Comparison of ENCODE assay signal across 20 cellular contexts in the genomic region with DNA sequence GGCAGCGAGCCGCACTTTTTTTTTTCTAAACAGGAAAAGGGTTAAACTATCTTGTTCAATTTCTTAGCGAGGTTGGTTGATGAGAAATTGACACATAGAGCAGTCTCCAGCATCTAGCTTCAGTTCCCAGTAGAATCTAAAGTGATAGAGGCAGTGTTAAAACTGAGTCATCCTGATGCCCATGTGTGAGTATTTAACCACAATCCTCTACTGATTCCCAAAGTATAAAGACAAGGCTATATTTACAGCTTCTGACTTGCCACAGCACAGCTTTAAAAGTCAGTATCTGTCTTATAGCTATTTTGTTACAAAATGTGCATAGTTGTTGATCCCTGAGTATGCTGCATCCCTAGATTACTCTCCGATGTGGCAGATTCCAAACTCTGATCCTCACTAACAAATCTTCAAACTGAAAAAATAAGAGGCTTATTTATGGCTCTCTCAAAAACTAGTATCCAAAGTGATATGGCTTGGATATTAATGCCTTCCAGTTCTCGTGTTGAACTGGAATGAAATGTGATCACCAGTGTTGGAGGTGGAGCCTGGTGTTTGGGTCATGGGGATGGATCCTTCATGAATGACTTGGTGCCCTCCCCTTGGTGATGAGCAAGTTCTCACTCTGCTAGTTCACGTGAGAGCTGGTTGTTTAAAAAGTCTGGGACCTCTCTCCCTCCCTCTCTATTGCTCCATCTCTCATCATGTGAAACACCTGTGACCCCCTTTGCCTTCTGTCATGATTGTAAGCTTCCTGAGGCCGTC. TPM values are rescaled to one million over a fixed set of nuclear protein-coding genes. Genes with fewer than 3 reads are reported as not detected.
A peak's percentile ranks its signal among the peaks of the same experiment; 100 is the strongest.
DNase-seq lines count a peak whose midpoint lies in the region; ATAC-seq and TF ChIP-seq lines count a peak whose summit lies in the region.
"Had no signal": no experiment of that assay in that cellular context is flagged by ENCODE, and none has a peak within 500 bp of the region (broad histone marks: within the 10 kb centered on the region; RNA-seq: fewer than 3 reads in every experiment).

No MANE protein-coding gene starts in this region.

- 58% methylated on average over 7 of the region's 7 CpGs for WGBS in body of pancreas, 2 donors

- no peaks in the 10 kb centered on the region for H3K27me3 ChIP-seq in skeletal muscle tissue (ENCODE audit: control insufficient read depth in 3 of 3, insufficient read depth in 3 of 3, low read length in 3 of 3)
- no peaks in the 10 kb centered on the region for H3K27me3 ChIP-seq in body of pancreas
- no peaks in the 10 kb centered on the region for H3K27me3 ChIP-seq in left lung
- H3K27me3 ChIP-seq: MG63, testis had no signal

- no peaks in the 10 kb centered on the region for H3K36me3 ChIP-seq in skeletal muscle tissue (ENCODE audit: control insufficient read depth in 3 of 3, insufficient read depth in 3 of 3, low read length in 3 of 3)
- H3K36me3 ChIP-seq in body of pancreas (replicated peaks in 1 of 2; ENCODE audit: insufficient read depth in 1 of 2, low read depth in 2 of 2), result no peaks in the 10 kb centered on the region
- no peaks in the 10 kb centered on the region for H3K36me3 ChIP-seq in left lung
- H3K36me3 ChIP-seq: esophagus squamous epithelium, MG63 had no signal

- H3K27ac ChIP-seq in skeletal muscle tissue (ENCODE audit: low read depth, low read length), result peak overlapping the region; percentile 1
- no peak overlapping the region for H3K27ac ChIP-seq in body of pancreas
- no peak overlapping the region for H3K27ac ChIP-seq in left lung
- H3K27ac ChIP-seq: C4-2B, esophagus squamous epithelium, testis had no signal

- H3K9ac ChIP-seq in skeletal muscle tissue (ENCODE audit: low read depth in 1 of 3, low read length in 3 of 3), result no peak overlapping the region

- intact Hi-C loops in body of pancreas (cut with DNase I), result no loop called here
- intact Hi-C loops in left lung (cut with DNase I), result no loop called here

- no peak for TF ChIP-seq CTCF in body of pancreas (IDR thresholded peaks at IDR 0.05)
- no peak for TF ChIP-seq CTCF in left lung (IDR thresholded peaks at IDR 0.05)

- peak; percentile 85 for ATAC-seq in SK-N-SH treated with all-trans-retinoic acid at 6 μM for 48 hours
- ATAC-seq in body of pancreas, result no peak
- ATAC-seq in left lung, result no peak

- TF ChIP-seq POLR2A in body of pancreas (IDR thresholded peaks at IDR 0.05), result no peak

- H3K9me3 ChIP-seq in skeletal muscle tissue (ENCODE audit: control insufficient read depth in 3 of 3, low read length in 3 of 3) (no peaks in the 10 kb centered on the region), body of pancreas (no peaks in the 10 kb centered on the region), left lung (peaks cover 0 to 5% of the 10 kb centered on the region in 2 donors)
- H3K9me3 ChIP-seq: esophagus squamous epithelium, testis had no signal

- H3K4me1 ChIP-seq in skeletal muscle tissue (ENCODE audit: control insufficient read depth in 3 of 3, insufficient read depth in 3 of 3, low read length in 3 of 3) (peaks cover 3 to 12% (median 5%) of the 10 kb centered on the region in 3 donors), body of pancreas (no peaks in the 10 kb centered on the region), left lung (no peaks in the 10 kb centered on the region)
- H3K4me1 ChIP-seq: esophagus squamous epithelium, testis had no signal

- DNase-seq in GM04504 (ENCODE audit: low read depth) (peak; percentile 71), fibroblast of peridontal ligament (ENCODE audit: extremely low read depth) (peak; percentile 84), body of pancreas (no peak), left lung (no peak), DMS53 (lab: John Stamatoyannopoulos, UW) (no peak), NCI-H1092 (lab: John Stamatoyannopoulos, UW) (no peak)
- DNase-seq: amniotic stem cell; DMS79 treated with DMSO at 0.1 percent for 48 hours; esophagus squamous epithelium; GOT3; MG63; NCI-H2029 treated with DMSO at 0.1 percent for 48 hours; NCI-H524 treated with DMSO at 0.1 percent for 48 hours; stimulated activated CD4-positive, alpha-beta T cell treated with anti-CD3 and anti-CD28 coated beads, Interleukin-2, amount 100 ng/mL, for 24 hours; SW 1271; testis had no signal

- H3K4me3 ChIP-seq in skeletal muscle tissue (ENCODE audit: low read length in 3 of 3), result no peak overlapping the region
- H3K4me3 ChIP-seq in body of pancreas, result no peak overlapping the region
- H3K4me3 ChIP-seq in left lung, result no peak overlapping the region
- H3K4me3 ChIP-seq: esophagus squamous epithelium, lung, MG63, testis had no signal

TF ChIP-seq in SK-N-SH treated with all-trans-retinoic acid at 6 μM for 48 hours, 23 proteins besides CTCF, POLR2A, EP300 and RAD21 (continues in another document):
- TF ChIP-seq BACH2 (CRISPR knock-in tag; IDR thresholded peaks at IDR 0.05; ENCODE audit: borderline replicate concordance) (no peak), ZNF8 (CRISPR knock-in tag; IDR thresholded peaks at IDR 0.05) (no peak), ESRRG (CRISPR knock-in tag; IDR thresholded peaks at IDR 0.05) (no peak), ISL1 (CRISPR knock-in tag; IDR thresholded peaks at IDR 0.05) (no peak), ARNTL (CRISPR knock-in tag; IDR thresholded peaks at IDR 0.05; ENCODE audit: borderline replicate concordance, low read depth) (no peak), ZFP30 (CRISPR knock-in tag; IDR thresholded peaks at IDR 0.05) (no peak), ZFP3 (CRISPR knock-in tag; IDR thresholded peaks at IDR 0.05) (no peak), ZNF565 (CRISPR knock-in tag; conservative IDR thresholded peaks at IDR 0.05; ENCODE audit: low read depth) (no peak), PPARA (CRISPR knock-in tag; IDR thresholded peaks at IDR 0.05; ENCODE audit: borderline replicate concordance) (no peak)
- TF ChIP-seq, protein P1, sequence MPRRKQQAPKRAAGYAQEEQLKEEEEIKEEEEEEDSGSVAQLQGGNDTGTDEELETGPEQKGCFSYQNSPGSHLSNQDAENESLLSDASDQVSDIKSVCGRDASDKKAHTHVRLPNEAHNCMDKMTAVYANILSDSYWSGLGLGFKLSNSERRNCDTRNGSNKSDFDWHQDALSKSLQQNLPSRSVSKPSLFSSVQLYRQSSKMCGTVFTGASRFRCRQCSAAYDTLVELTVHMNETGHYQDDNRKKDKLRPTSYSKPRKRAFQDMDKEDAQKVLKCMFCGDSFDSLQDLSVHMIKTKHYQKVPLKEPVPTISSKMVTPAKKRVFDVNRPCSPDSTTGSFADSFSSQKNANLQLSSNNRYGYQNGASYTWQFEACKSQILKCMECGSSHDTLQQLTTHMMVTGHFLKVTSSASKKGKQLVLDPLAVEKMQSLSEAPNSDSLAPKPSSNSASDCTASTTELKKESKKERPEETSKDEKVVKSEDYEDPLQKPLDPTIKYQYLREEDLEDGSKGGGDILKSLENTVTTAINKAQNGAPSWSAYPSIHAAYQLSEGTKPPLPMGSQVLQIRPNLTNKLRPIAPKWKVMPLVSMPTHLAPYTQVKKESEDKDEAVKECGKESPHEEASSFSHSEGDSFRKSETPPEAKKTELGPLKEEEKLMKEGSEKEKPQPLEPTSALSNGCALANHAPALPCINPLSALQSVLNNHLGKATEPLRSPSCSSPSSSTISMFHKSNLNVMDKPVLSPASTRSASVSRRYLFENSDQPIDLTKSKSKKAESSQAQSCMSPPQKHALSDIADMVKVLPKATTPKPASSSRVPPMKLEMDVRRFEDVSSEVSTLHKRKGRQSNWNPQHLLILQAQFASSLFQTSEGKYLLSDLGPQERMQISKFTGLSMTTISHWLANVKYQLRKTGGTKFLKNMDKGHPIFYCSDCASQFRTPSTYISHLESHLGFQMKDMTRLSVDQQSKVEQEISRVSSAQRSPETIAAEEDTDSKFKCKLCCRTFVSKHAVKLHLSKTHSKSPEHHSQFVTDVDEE (CRISPR knock-in tag; IDR thresholded peaks at IDR 0.05), result no peak
- TF ChIP-seq, protein P2, sequence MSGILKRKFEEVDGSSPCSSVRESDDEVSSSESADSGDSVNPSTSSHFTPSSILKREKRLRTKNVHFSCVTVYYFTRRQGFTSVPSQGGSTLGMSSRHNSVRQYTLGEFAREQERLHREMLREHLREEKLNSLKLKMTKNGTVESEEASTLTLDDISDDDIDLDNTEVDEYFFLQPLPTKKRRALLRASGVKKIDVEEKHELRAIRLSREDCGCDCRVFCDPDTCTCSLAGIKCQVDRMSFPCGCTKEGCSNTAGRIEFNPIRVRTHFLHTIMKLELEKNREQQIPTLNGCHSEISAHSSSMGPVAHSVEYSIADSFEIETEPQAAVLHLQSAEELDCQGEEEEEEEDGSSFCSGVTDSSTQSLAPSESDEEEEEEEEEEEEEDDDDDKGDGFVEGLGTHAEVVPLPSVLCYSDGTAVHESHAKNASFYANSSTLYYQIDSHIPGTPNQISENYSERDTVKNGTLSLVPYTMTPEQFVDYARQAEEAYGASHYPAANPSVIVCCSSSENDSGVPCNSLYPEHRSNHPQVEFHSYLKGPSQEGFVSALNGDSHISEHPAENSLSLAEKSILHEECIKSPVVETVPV (CRISPR knock-in tag; IDR thresholded peaks at IDR 0.05), result no peak
- TF ChIP-seq, protein P3, sequence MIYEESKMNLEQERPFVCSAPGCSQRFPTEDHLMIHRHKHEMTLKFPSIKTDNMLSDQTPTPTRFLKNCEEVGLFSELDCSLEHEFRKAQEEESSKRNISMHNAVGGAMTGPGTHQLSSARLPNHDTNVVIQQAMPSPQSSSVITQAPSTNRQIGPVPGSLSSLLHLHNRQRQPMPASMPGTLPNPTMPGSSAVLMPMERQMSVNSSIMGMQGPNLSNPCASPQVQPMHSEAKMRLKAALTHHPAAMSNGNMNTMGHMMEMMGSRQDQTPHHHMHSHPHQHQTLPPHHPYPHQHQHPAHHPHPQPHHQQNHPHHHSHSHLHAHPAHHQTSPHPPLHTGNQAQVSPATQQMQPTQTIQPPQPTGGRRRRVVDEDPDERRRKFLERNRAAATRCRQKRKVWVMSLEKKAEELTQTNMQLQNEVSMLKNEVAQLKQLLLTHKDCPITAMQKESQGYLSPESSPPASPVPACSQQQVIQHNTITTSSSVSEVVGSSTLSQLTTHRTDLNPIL (CRISPR knock-in tag; IDR thresholded peaks at IDR 0.05; ENCODE audit: low read depth), result no peak

RNA-seq across cellular contexts. Expression of gene POPDC3, which starts 13.1 kb away (rescaled TPM):
- total RNA-seq in skeletal muscle tissue (52.2 TPM), body of pancreas (not detected), left lung (under 1 TPM; 0.41 to 0.71 TPM)

Comparison
In these comparisons a context has a peak if more than half of its experiments do, and no peak if none do; other contexts are left out.
1. DNase-seq: peak in GM04504 (single experiment) and fibroblast of peridontal ligament (single experiment); none in body of pancreas (0 of 4), left lung (0 of 2), DMS53 (single experiment) and NCI-H1092 (single experiment).
2. RNA of gene POPDC3, which starts 13.1 kb away (total RNA-seq): 52.2 TPM in skeletal muscle tissue (single experiment); 0.41 to 0.71 TPM in left lung and not detected in body of pancreas; every median in the first group is over 10 times any median in the second.